11 cellular contexts compared by ENCODE assay signal in genomic region chr1:65791860-65792670, GRCh38. TPM values are rescaled to one million over a fixed set of nuclear protein-coding genes. Genes with fewer than 3 reads are reported as not detected.
DNase-seq lines count a peak whose midpoint lies in the region; ATAC-seq and TF ChIP-seq lines count a peak whose summit lies in the region.
"Had no signal": no experiment of that assay in that cellular context is flagged by ENCODE, and none has a peak within 500 bp of the region (broad histone marks: within the 10 kb centered on the region; RNA-seq: fewer than 3 reads in every experiment).

No MANE protein-coding gene starts in this region.

- TF ChIP-seq CTCF in foreskin keratinocyte (conservative IDR thresholded peaks at IDR 0.05) = no peak
- TF ChIP-seq CTCF in neutrophil (IDR thresholded peaks at IDR 0.05) = no peak

- DNase-seq in D341Med (ENCODE audit: low spot score) (peak; percentile 38), NCI-H526 treated with DMSO at 0.1 percent for 48 hours (lab: John Stamatoyannopoulos, UW) (peak; percentile 36), foreskin keratinocyte (peak in 1 of 2 donors; percentile 6), A172 (ENCODE audit: low spot score) (no peak)
- DNase-seq: activated gamma-delta T cell treated with Interleukin-2 at 50 U/mL for 16 hours had no signal

- peaks cover 54% of the 10 kb centered on the region for H3K27me3 ChIP-seq in foreskin keratinocyte
- peaks cover 55% of the 10 kb centered on the region for H3K27me3 ChIP-seq in neutrophil

- no peaks in the 10 kb centered on the region for H3K9me3 ChIP-seq in neutrophil

- H3K4me3 ChIP-seq in neutrophil (ENCODE audit: low read depth in 1 of 2, low read length in 1 of 2) = peak overlapping the region; percentile 28 to 45

- H3K36me3 ChIP-seq in neutrophil = no peaks in the 10 kb centered on the region

- H3K27ac ChIP-seq in foreskin keratinocyte = no peak overlapping the region
- no peak overlapping the region for H3K27ac ChIP-seq in neutrophil

- ATAC-seq in foreskin keratinocyte (peak; percentile 13), GM21447 (IDR thresholded peaks at IDR 0.05; ENCODE audit: unreplicated experiment) (no peak), HG02852 (IDR thresholded peaks at IDR 0.05; ENCODE audit: unreplicated experiment) (no peak), HG02840 (IDR thresholded peaks at IDR 0.05; ENCODE audit: low FRiP score, unreplicated experiment) (no peak)
- ATAC-seq: Panc1; stimulated activated memory B cell treated with anti-CD40 and anti-IgM and Interleukin-4, amounts not matched to agents 10 μg/mL and 1 μg/mL and 100 μg/mL, for 72 hours had no signal

- H3K4me1 ChIP-seq in foreskin keratinocyte (no peaks in the 10 kb centered on the region), neutrophil (ENCODE audit: control insufficient read depth in 1 of 2, insufficient read depth in 1 of 2, low read depth in 1 of 2, low read length in 1 of 2) (peaks cover 26 to 28% of the 10 kb centered on the region in 2 experiments)

RNA-seq across cellular contexts. Expression of gene PDE4B, which starts 0.6 kb away (rescaled TPM):
- not detected in 2 replicates for total RNA-seq in foreskin keratinocyte
- polyA plus RNA-seq in foreskin keratinocyte = not detected in 2 replicates
- total RNA-seq in A172 (2014; rRNA removed; shearing (Covaris generic)) = 0.60 TPM in 1 of 2 replicates, not detected in the other
